Comparison of ENCODE assay signal across 8 cellular contexts in genomic region chr15:65530318-65531111, GRCh38. TPM values are rescaled to one million over a fixed set of nuclear protein-coding genes. Genes with fewer than 3 reads are reported as not detected.
DNase-seq lines count a peak whose midpoint lies in the region; ATAC-seq and TF ChIP-seq lines count a peak whose summit lies in the region.

A gene with protein sequence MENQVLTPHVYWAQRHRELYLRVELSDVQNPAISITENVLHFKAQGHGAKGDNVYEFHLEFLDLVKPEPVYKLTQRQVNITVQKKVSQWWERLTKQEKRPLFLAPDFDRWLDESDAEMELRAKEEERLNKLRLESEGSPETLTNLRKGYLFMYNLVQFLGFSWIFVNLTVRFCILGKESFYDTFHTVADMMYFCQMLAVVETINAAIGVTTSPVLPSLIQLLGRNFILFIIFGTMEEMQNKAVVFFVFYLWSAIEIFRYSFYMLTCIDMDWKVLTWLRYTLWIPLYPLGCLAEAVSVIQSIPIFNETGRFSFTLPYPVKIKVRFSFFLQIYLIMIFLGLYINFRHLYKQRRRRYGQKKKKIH (plus strand): TSS chr15:65530463. CDS start chr15:65530632, 169 bp downstream.

- TF ChIP-seq CTCF in omental fat pad (IDR thresholded peaks at IDR 0.05), result no peak

- DNase-seq in G401 (ENCODE audit: low spot score) (peak; percentile 82), HCEC 1CT (peak; percentile 68), NAMALWA (ENCODE audit: low spot score) (peak; percentile 92), glomerular endothelial cell (ENCODE audit: extremely low read depth, low read depth, low spot score) (no peak), omental fat pad (ENCODE audit: low spot score) (peak; percentile 54)
- DNase-seq in activated naive CD4-positive, alpha-beta T cell treated with anti-CD3 and anti-CD28 coated beads, Interleukin-2, amount 50 U/mL, for 16 hours, result peak; percentile 94

- H3K27ac ChIP-seq in temporal lobe (ENCODE audit: low read depth, low read length), result peak within 1 kb of the TSS; percentile 28

- ATAC-seq in SK-N-SH treated with all-trans-retinoic acid at 6 μM for 48 hours (peak; percentile 91), omental fat pad (ENCODE audit: low FRiP score) (peak; percentile 96)

- in situ Hi-C loops in G401 (cut with HindIII; ENCODE audit: low sequenced_read_pairs), result no loop called here

TF ChIP-seq in SK-N-SH treated with all-trans-retinoic acid at 6 μM for 48 hours, 23 proteins besides CTCF, POLR2A, EP300 and RAD21:
- TF ChIP-seq ZNF8 (CRISPR knock-in tag; IDR thresholded peaks at IDR 0.05), result no peak
- no peak for TF ChIP-seq PPARA (CRISPR knock-in tag; IDR thresholded peaks at IDR 0.05; ENCODE audit: borderline replicate concordance)
- TF ChIP-seq ZNF565 (CRISPR knock-in tag; conservative IDR thresholded peaks at IDR 0.05; ENCODE audit: low read depth), result no peak
- TF ChIP-seq TCF4 (CRISPR knock-in tag; IDR thresholded peaks at IDR 0.05; ENCODE audit: borderline replicate concordance), result no peak
- TF ChIP-seq ZFP30 (CRISPR knock-in tag; IDR thresholded peaks at IDR 0.05), result no peak
- TF ChIP-seq TOX (CRISPR knock-in tag; IDR thresholded peaks at IDR 0.05; ENCODE audit: borderline replicate concordance), result no peak
- no peak for TF ChIP-seq GLIS3 (CRISPR knock-in tag; IDR thresholded peaks at IDR 0.05)
- TF ChIP-seq CSDC2 (CRISPR knock-in tag; IDR thresholded peaks at IDR 0.05), result no peak
- no peak for TF ChIP-seq ZNF70 (CRISPR knock-in tag; IDR thresholded peaks at IDR 0.05)
- no peak for TF ChIP-seq OSR1 (CRISPR knock-in tag; IDR thresholded peaks at IDR 0.05)
- no peak for TF ChIP-seq RARB (CRISPR knock-in tag; IDR thresholded peaks at IDR 0.05)
- TF ChIP-seq ARNTL (CRISPR knock-in tag; IDR thresholded peaks at IDR 0.05; ENCODE audit: borderline replicate concordance, low read depth), result no peak
- TF ChIP-seq ZFP3 (CRISPR knock-in tag; IDR thresholded peaks at IDR 0.05), result no peak
- TF ChIP-seq, protein P1, sequence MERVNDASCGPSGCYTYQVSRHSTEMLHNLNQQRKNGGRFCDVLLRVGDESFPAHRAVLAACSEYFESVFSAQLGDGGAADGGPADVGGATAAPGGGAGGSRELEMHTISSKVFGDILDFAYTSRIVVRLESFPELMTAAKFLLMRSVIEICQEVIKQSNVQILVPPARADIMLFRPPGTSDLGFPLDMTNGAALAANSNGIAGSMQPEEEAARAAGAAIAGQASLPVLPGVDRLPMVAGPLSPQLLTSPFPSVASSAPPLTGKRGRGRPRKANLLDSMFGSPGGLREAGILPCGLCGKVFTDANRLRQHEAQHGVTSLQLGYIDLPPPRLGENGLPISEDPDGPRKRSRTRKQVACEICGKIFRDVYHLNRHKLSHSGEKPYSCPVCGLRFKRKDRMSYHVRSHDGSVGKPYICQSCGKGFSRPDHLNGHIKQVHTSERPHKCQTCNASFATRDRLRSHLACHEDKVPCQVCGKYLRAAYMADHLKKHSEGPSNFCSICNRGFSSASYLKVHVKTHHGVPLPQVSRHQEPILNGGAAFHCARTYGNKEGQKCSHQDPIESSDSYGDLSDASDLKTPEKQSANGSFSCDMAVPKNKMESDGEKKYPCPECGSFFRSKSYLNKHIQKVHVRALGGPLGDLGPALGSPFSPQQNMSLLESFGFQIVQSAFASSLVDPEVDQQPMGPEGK (CRISPR knock-in tag; IDR thresholded peaks at IDR 0.05; ENCODE audit: borderline replicate concordance), result no peak
- no peak for TF ChIP-seq BACH2 (CRISPR knock-in tag; IDR thresholded peaks at IDR 0.05; ENCODE audit: borderline replicate concordance)
- TF ChIP-seq ZC3H10 (CRISPR knock-in tag; IDR thresholded peaks at IDR 0.05), result no peak
TF ChIP-seq in SK-N-SH treated with all-trans-retinoic acid at 6 μM for 48 hours: peak in this region for 0.

RNA-seq across cellular contexts. Expression of the gene that starts here (rescaled TPM):
- 153 and 189 TPM in 2 replicates for total RNA-seq in G401 (2014; rRNA removed; shearing (Covaris generic))
- total RNA-seq in glomerular endothelial cell, result 70.9 and 75.6 TPM in 2 replicates
- 10 to 100 TPM; 31.3 to 50.9 (median 36.9) TPM for total RNA-seq in omental fat pad
- total RNA-seq in temporal lobe, result 98.1 TPM
